In genomic region chr3:105747056-105747455, GRCh38 we compare ENCODE assay signal across 11 cellular contexts.
DNase-seq lines count a peak whose midpoint lies in the region; ATAC-seq and TF ChIP-seq lines count a peak whose summit lies in the region.
"Had no signal": no experiment of that assay in that cellular context is flagged by ENCODE, and none has a peak within 500 bp of the region (broad histone marks: within the 10 kb centered on the region; RNA-seq: fewer than 3 reads in every experiment).

No MANE protein-coding gene starts in this region.

- no peak overlapping the region for H3K4me3 ChIP-seq in left ventricle myocardium inferior
- H3K4me3 ChIP-seq: PC-9 had no signal

- DNase-seq in DMS53 (lab: John Stamatoyannopoulos, UW) (peak; percentile 13), DMS53 treated with DMSO at 0.1 percent for 48 hours (lab: John Stamatoyannopoulos, UW; ENCODE audit: unreplicated experiment) (no peak), left ventricle myocardium inferior (no peak), D341Med (ENCODE audit: low spot score) (no peak), DMS153 treated with DMSO at 0.1 percent for 48 hours (lab: John Stamatoyannopoulos, UW; ENCODE audit: unreplicated experiment) (no peak)
- no peak for DNase-seq in activated T-helper 2 cell treated with anti-CD3 and anti-CD28 coated beads, Interferon-gamma antibody, Interleukin-2, Interleukin-4, amounts not matched to agents 10 μg/mL and 5 μg/mL and 100 μg/mL, durations not matched to agents 14 hours and 24 hours and 36 hours (ENCODE audit: low spot score)

- no peak for TF ChIP-seq CTCF in left ventricle myocardium inferior (IDR thresholded peaks at IDR 0.05; ENCODE audit: borderline replicate concordance)

- H3K36me3 ChIP-seq in left ventricle myocardium inferior = peaks cover 36% of the 10 kb centered on the region

- intact Hi-C loops in activated T-helper 2 cell treated with anti-CD3 and anti-CD28 coated beads, Interferon-gamma antibody, Interleukin-2, Interleukin-4, amounts not matched to agents 10 μg/mL and 5 μg/mL and 100 μg/mL, durations not matched to agents 14 hours and 24 hours and 36 hours (cut with micrococcal nuclease) = loop anchor here (1.0 kb wide), 1 partner anchor 27 kb away; no protein-coding TSS in a partner anchor
- intact Hi-C loops in left ventricle myocardium inferior (cut with micrococcal nuclease) = no loop called here

- no peaks in the 10 kb centered on the region for H3K27me3 ChIP-seq in left ventricle myocardium inferior (ENCODE audit: low read depth)

- H3K9me3 Mint-ChIP-seq in activated T-helper 2 cell treated with anti-CD3 and anti-CD28 coated beads, Interferon-gamma antibody, Interleukin-2, Interleukin-4, amounts not matched to agents 10 μg/mL and 5 μg/mL and 100 μg/mL, durations not matched to agents 14 hours and 24 hours and 36 hours = peaks cover 10% of the 10 kb centered on the region
- no peaks in the 10 kb centered on the region for H3K9me3 Mint-ChIP-seq in stimulated activated naive CD8-positive, alpha-beta T cell treated with anti-CD3 and anti-CD28 coated beads, Interleukin-15, Interleukin-2, amounts not matched to agents 100 ng/mL and 50 ng/mL, for 24 hours

- H3K36me3 Mint-ChIP-seq in activated T-helper 2 cell treated with anti-CD3 and anti-CD28 coated beads, Interferon-gamma antibody, Interleukin-2, Interleukin-4, amounts not matched to agents 10 μg/mL and 5 μg/mL and 100 μg/mL, durations not matched to agents 14 hours and 24 hours and 36 hours (ENCODE audit: low read depth) = peaks cover 78% of the 10 kb centered on the region
- H3K36me3 Mint-ChIP-seq in stimulated activated naive CD8-positive, alpha-beta T cell treated with anti-CD3 and anti-CD28 coated beads, Interleukin-15, Interleukin-2, amounts not matched to agents 100 ng/mL and 50 ng/mL, for 24 hours (ENCODE audit: low read depth) = peaks cover 65% of the 10 kb centered on the region

- H3K27me3 Mint-ChIP-seq in activated T-helper 2 cell treated with anti-CD3 and anti-CD28 coated beads, Interferon-gamma antibody, Interleukin-2, Interleukin-4, amounts not matched to agents 10 μg/mL and 5 μg/mL and 100 μg/mL, durations not matched to agents 14 hours and 24 hours and 36 hours (ENCODE audit: low read depth) = no peaks in the 10 kb centered on the region
- no peaks in the 10 kb centered on the region for H3K27me3 Mint-ChIP-seq in stimulated activated naive CD8-positive, alpha-beta T cell treated with anti-CD3 and anti-CD28 coated beads, Interleukin-15, Interleukin-2, amounts not matched to agents 100 ng/mL and 50 ng/mL, for 24 hours

- H3K27ac ChIP-seq in left ventricle myocardium inferior (replicated peaks) = peak overlapping the region; percentile 66
- H3K27ac ChIP-seq: 22Rv1, epithelial cell of prostate, PC-9 had no signal

- H3K9me3 ChIP-seq in left ventricle myocardium inferior (replicated peaks) = no peaks in the 10 kb centered on the region

- H3K4me1 ChIP-seq in left ventricle myocardium inferior = peaks cover 50% of the 10 kb centered on the region

- peak overlapping the region; percentile 88 for H3K27ac Mint-ChIP-seq in activated T-helper 2 cell treated with anti-CD3 and anti-CD28 coated beads, Interferon-gamma antibody, Interleukin-2, Interleukin-4, amounts not matched to agents 10 μg/mL and 5 μg/mL and 100 μg/mL, durations not matched to agents 14 hours and 24 hours and 36 hours
- H3K27ac Mint-ChIP-seq in stimulated activated naive CD8-positive, alpha-beta T cell treated with anti-CD3 and anti-CD28 coated beads, Interleukin-15, Interleukin-2, amounts not matched to agents 100 ng/mL and 50 ng/mL, for 24 hours = peak overlapping the region; percentile 94

- peaks cover 64% of the 10 kb centered on the region for H3K4me1 Mint-ChIP-seq in activated T-helper 2 cell treated with anti-CD3 and anti-CD28 coated beads, Interferon-gamma antibody, Interleukin-2, Interleukin-4, amounts not matched to agents 10 μg/mL and 5 μg/mL and 100 μg/mL, durations not matched to agents 14 hours and 24 hours and 36 hours (ENCODE audit: low read depth)
- H3K4me1 Mint-ChIP-seq in stimulated activated naive CD8-positive, alpha-beta T cell treated with anti-CD3 and anti-CD28 coated beads, Interleukin-15, Interleukin-2, amounts not matched to agents 100 ng/mL and 50 ng/mL, for 24 hours (ENCODE audit: low read depth) = peaks cover 92% of the 10 kb centered on the region

- ATAC-seq in GM18873 (IDR thresholded peaks at IDR 0.05; ENCODE audit: low FRiP score, unreplicated experiment) = no peak

- H3K4me3 Mint-ChIP-seq in activated T-helper 2 cell treated with anti-CD3 and anti-CD28 coated beads, Interferon-gamma antibody, Interleukin-2, Interleukin-4, amounts not matched to agents 10 μg/mL and 5 μg/mL and 100 μg/mL, durations not matched to agents 14 hours and 24 hours and 36 hours (ENCODE audit: low read depth) = no peak overlapping the region
- peak overlapping the region; percentile 70 for H3K4me3 Mint-ChIP-seq in stimulated activated naive CD8-positive, alpha-beta T cell treated with anti-CD3 and anti-CD28 coated beads, Interleukin-15, Interleukin-2, amounts not matched to agents 100 ng/mL and 50 ng/mL, for 24 hours
